16 cellular contexts compared by ENCODE assay signal in the genomic region with DNA sequence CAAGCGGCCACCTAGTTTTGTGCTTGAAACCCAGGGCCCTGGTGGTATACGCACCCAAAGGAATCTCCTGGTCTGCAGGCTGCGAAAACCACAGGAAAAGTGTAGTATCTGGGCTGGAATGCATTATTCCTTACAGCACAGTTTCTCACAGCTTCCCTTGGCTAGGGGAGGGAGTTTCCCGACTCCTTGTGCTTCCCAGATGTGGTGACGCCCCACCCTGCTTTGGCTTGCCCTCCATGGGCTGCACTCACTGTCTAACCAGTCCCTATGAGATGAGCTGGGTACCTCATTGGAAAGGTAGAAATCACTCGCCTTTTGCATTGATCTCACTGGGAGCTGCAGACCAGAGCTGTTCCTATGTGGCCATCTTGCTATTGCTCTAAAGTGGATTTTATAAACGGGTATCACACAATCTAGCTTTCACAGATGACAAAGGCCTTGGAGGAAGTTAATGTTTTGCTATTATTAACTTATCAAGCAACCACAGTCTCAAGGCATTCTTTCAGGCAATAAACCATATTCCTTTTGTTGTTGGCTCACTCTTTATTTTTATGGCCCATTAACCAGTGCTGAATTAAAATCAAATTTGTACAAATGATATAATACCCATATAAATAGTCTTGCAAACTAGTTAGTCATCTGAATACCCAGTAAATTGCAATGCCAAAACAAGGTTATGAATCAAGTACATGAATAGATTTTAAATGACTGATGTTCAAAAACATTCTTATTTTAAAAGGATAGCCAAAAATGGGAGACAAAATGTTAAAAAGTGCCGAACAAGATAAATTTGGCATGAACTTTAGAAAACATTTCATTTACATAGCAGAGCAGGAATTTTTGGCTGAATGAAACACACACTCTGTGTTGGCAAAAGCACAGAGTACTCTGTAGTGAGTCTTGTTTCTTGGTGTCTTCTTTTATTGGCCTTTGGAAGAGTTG.
A peak's percentile ranks its signal among the peaks of the same experiment; 100 is the strongest.
DNase-seq lines count a peak whose midpoint lies in the region; ATAC-seq and TF ChIP-seq lines count a peak whose summit lies in the region.
"Had no signal": no experiment of that assay in that cellular context is flagged by ENCODE, and none has a peak within 500 bp of the region (broad histone marks: within the 10 kb centered on the region; RNA-seq: fewer than 3 reads in every experiment).

No MANE protein-coding gene starts in this region.

- peak overlapping the region; percentile 66 for H3K27ac ChIP-seq in lower lobe of right lung
- H3K27ac ChIP-seq: stomach had no signal

- H3K36me3 ChIP-seq in lower lobe of right lung: no peaks in the 10 kb centered on the region
- H3K36me3 ChIP-seq: stomach had no signal

- intact Hi-C loops in lower lobe of right lung (cut with DNase I): no loop called here

- DNase-seq in ACHN (peak; percentile 5), GM04504 (ENCODE audit: low read depth) (peak; percentile 62), dedifferentiated amniotic fluid mesenchymal stem cell (ENCODE audit: extremely low spot score) (peak; percentile 39), lower lobe of right lung (no peak), CD1c-positive myeloid dendritic cell (ENCODE audit: extremely low spot score) (no peak)
- no peak for DNase-seq in stimulated activated CD4-positive, alpha-beta T cell treated with anti-CD3 and anti-CD28 coated beads, Interleukin-2, amount 100 ng/mL, for 24 hours
- no peak for DNase-seq in activated CD8-positive, alpha-beta memory T cell treated with anti-CD3 and anti-CD28 coated beads, Interleukin-2, amount 50 U/mL, for 4 hours
- DNase-seq: activated naive CD8-positive, alpha-beta T cell treated with anti-CD3 and anti-CD28 coated beads, Interleukin-2, amount 50 U/mL, for 24 hours; MV-4-11; NCI-H2081; NCI-H510A; SHP77 treated with DMSO at 0.1 percent for 48 hours; stomach; T-helper 17 cell had no signal

- no peak overlapping the region for H3K4me3 ChIP-seq in lower lobe of right lung
- H3K4me3 ChIP-seq: GM12878, stomach had no signal

- peaks cover 12% of the 10 kb centered on the region for H3K4me1 ChIP-seq in lower lobe of right lung
- H3K4me1 ChIP-seq: stomach had no signal

- no peak for ATAC-seq in lower lobe of right lung
- no peak for ATAC-seq in GM18909 (IDR thresholded peaks at IDR 0.05; ENCODE audit: poor library complexity, unreplicated experiment)
- ATAC-seq: activated naive CD8-positive, alpha-beta T cell treated with anti-CD3 and anti-CD28 coated beads, Interleukin-2, amount 50 U/mL, for 24 hours; GM12878; T-helper 17 cell had no signal

- no peaks in the 10 kb centered on the region for H3K27me3 ChIP-seq in lower lobe of right lung (ENCODE audit: low read depth)
- H3K27me3 ChIP-seq: stomach had no signal

- no peak for TF ChIP-seq CTCF in lower lobe of right lung (IDR thresholded peaks at IDR 0.05)

- H3K9me3 ChIP-seq in lower lobe of right lung: no peaks in the 10 kb centered on the region

- in situ Hi-C loops in ACHN (cut with HindIII; ENCODE audit: low pct_ligation_motif_present, low pct_unique_long_range_greater_than_20kb, low sequenced_read_pairs): no loop called here

Comparison
In these comparisons a context has a peak if more than half of its experiments do, and no peak if none do; other contexts are left out.
1. DNase-seq: peak in ACHN (single experiment), GM04504 (single experiment) and dedifferentiated amniotic fluid mesenchymal stem cell (single experiment); none in lower lobe of right lung (single experiment), CD1c-positive myeloid dendritic cell (single experiment), stimulated activated CD4-positive, alpha-beta T cell treated with anti-CD3 and anti-CD28 coated beads, Interleukin-2, amount 100 ng/mL, for 24 hours (0 of 2) and activated CD8-positive, alpha-beta memory T cell treated with anti-CD3 and anti-CD28 coated beads, Interleukin-2, amount 50 U/mL, for 4 hours (single experiment).